ENCODE assay signal across 34 cellular contexts in the genomic region with DNA sequence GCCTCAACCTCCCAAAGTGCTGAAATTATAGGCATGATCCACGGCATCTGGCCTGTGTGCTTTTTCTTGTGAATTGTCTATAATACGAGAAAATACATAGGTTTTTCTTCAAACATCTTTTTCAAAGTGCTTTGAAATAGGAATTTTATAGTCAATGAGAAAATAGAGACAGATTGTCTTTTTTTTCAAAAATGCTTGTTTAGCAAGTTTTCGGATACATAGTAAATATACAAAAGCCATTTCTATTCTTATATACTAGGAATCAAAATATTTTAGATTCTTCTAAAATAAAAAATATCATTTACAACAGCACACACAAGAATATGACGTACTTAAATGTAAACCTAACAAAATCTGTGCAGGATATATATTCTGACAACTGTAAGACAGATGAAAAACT. TPM values are rescaled to one million over a fixed set of nuclear protein-coding genes. Genes with fewer than 3 reads are reported as not detected.
"Had no signal": no experiment of that assay in that cellular context is flagged by ENCODE, and none has a peak within 500 bp of the region (broad histone marks: within the 10 kb centered on the region; RNA-seq: fewer than 3 reads in every experiment).

No MANE protein-coding gene starts in this region.

- H3K9ac ChIP-seq: neural progenitor cell had no signal

- H3K4me2 ChIP-seq: hepatocyte, neural progenitor cell had no signal

- H3K4me3 Mint-ChIP-seq: dendritic cell treated with granulocyte-macrophage colony-stimulating factor and Interleukin-4, amounts not matched to agents 40 ng/mL and 50 ng/mL, for 4 days; naive thymus-derived CD4-positive, alpha-beta T cell; nephron; neural progenitor cell; stimulated activated naive B cell treated with anti-CD40 and anti-IgM and Interleukin-4, amounts not matched to agents 10 μg/mL and 1 μg/mL and 100 μg/mL, for 72 hours; stimulated activated naive CD8-positive, alpha-beta T cell treated with anti-CD3 and anti-CD28 coated beads, Interleukin-15, Interleukin-2, amounts not matched to agents 100 ng/mL and 50 ng/mL, for 24 hours had no signal

- H3K4me1 Mint-ChIP-seq: naive thymus-derived CD4-positive, alpha-beta T cell; nephron; neural progenitor cell; stimulated activated naive B cell treated with anti-CD40 and anti-IgM and Interleukin-4, amounts not matched to agents 10 μg/mL and 1 μg/mL and 100 μg/mL, for 72 hours had no signal

- H2AFZ ChIP-seq: hepatocyte, neural progenitor cell had no signal

- H3K27me3 ChIP-seq: colonic mucosa, esophagus muscularis mucosa, gastroesophageal sphincter, neural progenitor cell, sigmoid colon, tibial nerve, upper lobe of left lung, uterus had no signal

- H3K36me3 Mint-ChIP-seq: naive thymus-derived CD4-positive, alpha-beta T cell; neural progenitor cell; stimulated activated naive B cell treated with anti-CD40 and anti-IgM and Interleukin-4, amounts not matched to agents 10 μg/mL and 1 μg/mL and 100 μg/mL, for 72 hours had no signal

- ATAC-seq: foreskin keratinocyte; gastroesophageal sphincter; heart left ventricle; left lobe of liver; right cardiac atrium; stimulated activated naive B cell treated with anti-CD40 and anti-IgM and Interleukin-4, amounts not matched to agents 10 μg/mL and 1 μg/mL and 100 μg/mL, for 72 hours had no signal

- H3K9me3 ChIP-seq: colonic mucosa, esophagus muscularis mucosa, gastroesophageal sphincter, heart left ventricle, prostate gland, sigmoid colon, spleen, thoracic aorta, tibial nerve, upper lobe of left lung, uterus had no signal

- FAIRE-seq: kidney had no signal

- DNase-seq: colonic mucosa; effector CD8-positive, alpha-beta T cell; foreskin keratinocyte; heart left ventricle; kidney; mesendoderm; midbrain; naive thymus-derived CD4-positive, alpha-beta T cell; right cardiac atrium; sigmoid colon; spleen; stimulated activated naive B cell treated with anti-CD40 and anti-IgM and Interleukin-4, amounts not matched to agents 10 μg/mL and 1 μg/mL and 100 μg/mL, for 72 hours; upper lobe of left lung; uterus had no signal

- H3K9me3 Mint-ChIP-seq: dendritic cell treated with granulocyte-macrophage colony-stimulating factor and Interleukin-4, amounts not matched to agents 40 ng/mL and 50 ng/mL, for 4 days; naive thymus-derived CD4-positive, alpha-beta T cell; nephron; neural progenitor cell; stimulated activated naive B cell treated with anti-CD40 and anti-IgM and Interleukin-4, amounts not matched to agents 10 μg/mL and 1 μg/mL and 100 μg/mL, for 72 hours; stimulated activated naive CD8-positive, alpha-beta T cell treated with anti-CD3 and anti-CD28 coated beads, Interleukin-15, Interleukin-2, amounts not matched to agents 100 ng/mL and 50 ng/mL, for 24 hours had no signal

- H3K4me3 ChIP-seq: colonic mucosa, esophagus muscularis mucosa, gastroesophageal sphincter, heart left ventricle, hepatocyte, neural progenitor cell, prostate gland, sigmoid colon, spleen, thoracic aorta, tibial nerve, upper lobe of left lung, uterus had no signal

- H3K36me3 ChIP-seq: colonic mucosa, esophagus muscularis mucosa, gastroesophageal sphincter, heart left ventricle, neural progenitor cell, prostate gland, sigmoid colon, spleen, thoracic aorta, tibial nerve, upper lobe of left lung, uterus had no signal

- H3K4me1 ChIP-seq: colonic mucosa, esophagus muscularis mucosa, gastroesophageal sphincter, heart left ventricle, neural progenitor cell, prostate gland, spleen, tibial nerve, upper lobe of left lung, uterus had no signal

- H3K27ac Mint-ChIP-seq: dendritic cell treated with granulocyte-macrophage colony-stimulating factor and Interleukin-4, amounts not matched to agents 40 ng/mL and 50 ng/mL, for 4 days; naive thymus-derived CD4-positive, alpha-beta T cell; nephron; neural progenitor cell; stimulated activated naive B cell treated with anti-CD40 and anti-IgM and Interleukin-4, amounts not matched to agents 10 μg/mL and 1 μg/mL and 100 μg/mL, for 72 hours; stimulated activated naive CD8-positive, alpha-beta T cell treated with anti-CD3 and anti-CD28 coated beads, Interleukin-15, Interleukin-2, amounts not matched to agents 100 ng/mL and 50 ng/mL, for 24 hours had no signal

- H3K79me2 ChIP-seq: hepatocyte had no signal

- H3K27ac ChIP-seq: colonic mucosa, esophagus muscularis mucosa, foreskin keratinocyte, gastroesophageal sphincter, heart left ventricle, hepatocyte, neural progenitor cell, prostate gland, sigmoid colon, spleen, thoracic aorta, tibial nerve, upper lobe of left lung, uterus had no signal

RNA-seq across cellular contexts. Expression of a gene that starts 1.6 kb away (rescaled TPM):
- total RNA-seq: colonic mucosa; endothelial cell of umbilical vein; epithelial cell of proximal tubule; esophagus muscularis mucosa; fibroblast of lung; foreskin keratinocyte; gastroesophageal sphincter; heart left ventricle; hepatocyte; kidney; left lobe of liver; liver; lung microvascular endothelial cell; mucosa of gallbladder; naive thymus-derived CD4-positive, alpha-beta T cell; osteoblast; renal cortical epithelial cell; right cardiac atrium; sigmoid colon; skeletal muscle tissue; spleen; thoracic aorta; tibial nerve; upper lobe of left lung; uterus had no signal
- polyA plus RNA-seq: endothelial cell of umbilical vein; fibroblast of lung; foreskin keratinocyte; heart left ventricle; hepatocyte; liver; naive thymus-derived CD4-positive, alpha-beta T cell; right cardiac atrium; sigmoid colon; spleen had no signal
